ENCODE assay signal across 17 cellular contexts in genomic region chr6:2949121-2949520, GRCh38. TPM values are rescaled to one million over a fixed set of nuclear protein-coding genes. Genes with fewer than 3 reads are reported as not detected.
DNase-seq lines count a peak whose midpoint lies in the region; ATAC-seq and TF ChIP-seq lines count a peak whose summit lies in the region.
"Had no signal": no experiment of that assay in that cellular context is flagged by ENCODE, and none has a peak within 500 bp of the region (broad histone marks: within the 10 kb centered on the region; RNA-seq: fewer than 3 reads in every experiment).

No MANE protein-coding gene starts in this region.

- no peak overlapping the region for H3K4me3 Mint-ChIP-seq in GM23338
- H3K4me3 Mint-ChIP-seq: B cell had no signal

- H3K4me1 ChIP-seq in GM23338 (ENCODE audit: insufficient read depth) (peaks cover 14% of the 10 kb centered on the region; the same call in 1 of the 2 replicates), heart right ventricle (peaks cover 4 to 65% (median 22%) of the 10 kb centered on the region in 9 donors), osteoblast (ENCODE audit: insufficient read depth, low read length) (peaks cover 7% of the 10 kb centered on the region)

- 94 to 96% methylated on average over 12 of the region's 12 CpGs for WGBS in heart right ventricle, 2 donors

- H3K4me3 ChIP-seq in GM23338 = no peak overlapping the region
- H3K4me3 ChIP-seq in heart right ventricle = no peak overlapping the region
- no peak overlapping the region for H3K4me3 ChIP-seq in osteoblast (ENCODE audit: insufficient read depth, low read length)

- no peaks in the 10 kb centered on the region for H3K27me3 ChIP-seq in GM23338 (ENCODE audit: insufficient read depth)
- no peaks in the 10 kb centered on the region for H3K27me3 ChIP-seq in heart right ventricle
- no peaks in the 10 kb centered on the region for H3K27me3 ChIP-seq in osteoblast (ENCODE audit: insufficient read depth, low read length)

- H3K36me3 ChIP-seq in GM23338 (ENCODE audit: insufficient read depth) (no peaks in the 10 kb centered on the region), heart right ventricle (peaks cover 0 to 75% (median 24%) of the 10 kb centered on the region in 9 donors), osteoblast (ENCODE audit: insufficient read depth, low read length) (peaks cover 31% of the 10 kb centered on the region)

- 0 out of 2 replicates have a peak overlapping the region, but pooled peaks have one; percentile 39 for H3K27ac ChIP-seq in GM23338 (ENCODE audit: low read depth)
- H3K27ac ChIP-seq in heart right ventricle = peak overlapping the region; percentile 38 to 82 (median 62)
- no peak overlapping the region for H3K27ac ChIP-seq in osteoblast (ENCODE audit: low read depth, low read length)
- H3K27ac ChIP-seq: 22Rv1 had no signal

- no peaks in the 10 kb centered on the region for H3K79me2 ChIP-seq in GM23338 (replicated peaks; ENCODE audit: insufficient read depth)
- H3K79me2 ChIP-seq in osteoblast (ENCODE audit: insufficient read depth, low read length) = peaks cover 3% of the 10 kb centered on the region

- H3K27ac Mint-ChIP-seq in GM23338 = no peak overlapping the region
- H3K27ac Mint-ChIP-seq: B cell had no signal

- intact Hi-C loops in heart right ventricle (cut with DNase I) = no loop called here

- H3F3A ChIP-seq in GM23338 (replicated peaks; ENCODE audit: low read depth) = peaks cover 9% of the 10 kb centered on the region

- H3K36me3 Mint-ChIP-seq in GM23338 (ENCODE audit: low read depth) = peaks cover 12% of the 10 kb centered on the region

- H3K4me2 ChIP-seq in GM23338 (no peak overlapping the region), osteoblast (ENCODE audit: insufficient read depth, low read length) (no peak overlapping the region)

- no peak for ATAC-seq in GM23338
- ATAC-seq in heart right ventricle = no peak

- H3K27me3 Mint-ChIP-seq in GM23338 (ENCODE audit: insufficient read depth, low read depth, poor library complexity) = peaks cover 12% of the 10 kb centered on the region
- H3K27me3 Mint-ChIP-seq: B cell; CD4-positive, alpha-beta memory T cell had no signal

- H3K9me3 ChIP-seq in heart right ventricle (no peaks in the 10 kb centered on the region), osteoblast (ENCODE audit: low read depth, low read length) (no peaks in the 10 kb centered on the region)

- H2AFZ ChIP-seq in GM23338 (no peak overlapping the region), osteoblast (ENCODE audit: low read length) (no peak overlapping the region)

- H3K9me3 Mint-ChIP-seq in GM23338 = no peaks in the 10 kb centered on the region
- H3K9me3 Mint-ChIP-seq: CD4-positive, alpha-beta memory T cell had no signal

- peaks cover 27% of the 10 kb centered on the region for H3K4me1 Mint-ChIP-seq in GM23338

- H4K20me1 ChIP-seq in GM23338 (replicated peaks; ENCODE audit: insufficient read depth) (no peaks in the 10 kb centered on the region), osteoblast (ENCODE audit: insufficient read depth, low read length) (no peaks in the 10 kb centered on the region)

- DNase-seq in activated CD8-positive, alpha-beta memory T cell treated with anti-CD3 and anti-CD28 coated beads for 24 hours = peak; percentile 30
- no peak for DNase-seq in activated CD8-positive, alpha-beta memory T cell treated with anti-CD3 and anti-CD28 coated beads, Interleukin-2, amount 50 U/mL, for 4 hours
- DNase-seq in GM23338 (ENCODE audit: low spot score) = no peak
- no peak for DNase-seq in heart right ventricle
- peak; percentile 46 for DNase-seq in osteoblast (ENCODE audit: insufficient read length, low spot score, missing footprints)
- no peak for DNase-seq in GM19238 (ENCODE audit: insufficient read length, low spot score)
- DNase-seq in activated gamma-delta T cell treated with Interleukin-2 at 50 U/mL for 16 hours = no peak
- DNase-seq in NCI-H1105 treated with DMSO at 0.1 percent for 48 hours (lab: John Stamatoyannopoulos, UW) = no peak
- DNase-seq: CD4-positive, alpha-beta memory T cell; GOT3; NCI-H1417; NCI-H187 treated with DMSO at 0.1 percent for 48 hours; NCI-H526 treated with DMSO at 0.1 percent for 48 hours; NK-92 treated with Interleukin-12 subunit alpha and Interleukin-12 subunit beta, amount 100 ng/mL, for 24 hours; OCI-M1 had no signal

- no peaks in the 10 kb centered on the region for H3K9me2 ChIP-seq in GM23338 (ENCODE audit: insufficient read depth)

- TF ChIP-seq CTCF in GM23338 (conservative IDR thresholded peaks at IDR 0.05; ENCODE audit: low read depth in 2 of 2) = no peak
- TF ChIP-seq CTCF in heart right ventricle (IDR thresholded peaks at IDR 0.05) = no peak
- no peak for TF ChIP-seq CTCF in osteoblast (IDR thresholded peaks at IDR 0.05; ENCODE audit: extremely low read depth, low read depth, low read length)

TF ChIP-seq in GM23338, 12 proteins besides CTCF, POLR2A, EP300 and RAD21 (continues in another document):
- TF ChIP-seq POLR2AphosphoS5 (IDR thresholded peaks at IDR 0.05; ENCODE audit: low read depth) = no peak
- TF ChIP-seq STAT1 (IDR thresholded peaks at IDR 0.05; ENCODE audit: unreplicated experiment) = no peak
- no peak for TF ChIP-seq ZNF114 (CRISPR knock-in tag; IDR thresholded peaks at IDR 0.05)
- no peak for TF ChIP-seq NANOG (IDR thresholded peaks at IDR 0.05; ENCODE audit: borderline replicate concordance)
- TF ChIP-seq ZNF462 (CRISPR knock-in tag; IDR thresholded peaks at IDR 0.05) = no peak

RNA-seq across cellular contexts. Expression of gene SERPINB6, which starts 22.2 kb away (rescaled TPM):
- 37.6 and 38.5 TPM in 2 replicates for total RNA-seq in GM23338 (2014; rRNA removed; shearing (Covaris generic))
- polyA plus RNA-seq in GM23338 (2016; fragmentation: Nextera tagmentation; extraction: Ambion mirVana) (25.9 and 26.0 TPM in 2 replicates), heart right ventricle (100 to 1,000 TPM; 138 to 153 TPM)
- total RNA-seq in heart right ventricle (100 to 1,000 TPM; 163 to 261 (median 183) TPM), osteoblast (80.7 and 83.2 TPM in 2 replicates)

RNA-seq across cellular contexts. Expression of gene SERPINB9, which starts 46.0 kb away (rescaled TPM):
- 65.0 and 71.3 TPM in 2 replicates for total RNA-seq in GM23338 (2014; rRNA removed; shearing (Covaris generic))
- 46.6 and 47.4 TPM in 2 replicates for polyA plus RNA-seq in GM23338 (2016; fragmentation: Nextera tagmentation; extraction: Ambion mirVana)
- 10 to 100 TPM in 1 of 10 donors, 1 to 10 TPM in 9; 3.6 to 10.9 (median 4.8) TPM for total RNA-seq in heart right ventricle
- polyA plus RNA-seq in heart right ventricle = 1 to 10 TPM; 2.2 to 3.8 TPM
- 4.4 and 6.2 TPM in 2 replicates for total RNA-seq in osteoblast

RNA-seq across cellular contexts. Expression of gene NQO2, which starts 50.6 kb away (rescaled TPM):
- 117 and 125 TPM in 2 replicates for total RNA-seq in GM23338 (2014; rRNA removed; shearing (Covaris generic))
- polyA plus RNA-seq in GM23338 (2016; fragmentation: Nextera tagmentation; extraction: Ambion mirVana) = 159 and 173 TPM in 2 replicates
- 10 to 100 TPM; 29.5 to 88.4 (median 48.2) TPM for total RNA-seq in heart right ventricle
- polyA plus RNA-seq in heart right ventricle = 100 to 1,000 TPM in 1 of 2 donors, 10 to 100 TPM in 1; 52.3 to 107 TPM
- 19.7 and 45.2 TPM in 2 replicates for total RNA-seq in osteoblast

Comparison
In these comparisons a context has a peak if more than half of its experiments do, and no peak if none do; other contexts are left out.
1. DNase-seq: peak in activated CD8-positive, alpha-beta memory T cell treated with anti-CD3 and anti-CD28 coated beads for 24 hours (single experiment) and osteoblast (single experiment); none in activated CD8-positive, alpha-beta memory T cell treated with anti-CD3 and anti-CD28 coated beads, Interleukin-2, amount 50 U/mL, for 4 hours (single experiment), GM23338 (single experiment), heart right ventricle (0 of 2), GM19238 (single experiment), activated gamma-delta T cell treated with Interleukin-2 at 50 U/mL for 16 hours (single experiment) and NCI-H1105 treated with DMSO at 0.1 percent for 48 hours (single experiment).